1 cellular context compared by ENCODE assay signal in the genomic region with DNA sequence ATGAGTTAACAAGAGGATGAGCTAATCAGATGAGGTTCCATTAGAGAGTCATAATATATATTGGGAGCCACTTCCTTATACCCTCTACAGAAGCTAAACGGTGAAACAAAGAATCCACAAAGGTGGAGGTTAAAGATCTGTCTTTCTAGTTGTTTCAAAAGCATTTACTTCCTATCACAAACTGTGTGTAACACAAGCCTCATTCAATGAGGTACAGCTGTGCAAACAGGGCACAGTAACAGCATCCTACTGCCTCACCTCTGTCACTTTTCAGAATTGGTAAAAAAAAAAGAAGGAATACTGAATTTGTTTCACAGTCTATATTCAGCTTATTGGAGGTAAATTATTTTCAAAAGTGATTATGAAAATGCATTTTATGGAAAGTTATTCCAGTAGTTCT.
TF ChIP-seq lines count a peak whose summit lies in the region.

No MANE protein-coding gene starts in this region.

TF ChIP-seq in GM12878, 131 proteins besides CTCF, POLR2A, EP300 and RAD21 (continued from another document):
- TF ChIP-seq BCL11A (IDR thresholded peaks at IDR 0.05; ENCODE audit: low read depth, low read length) (no peak), PBX3 (IDR thresholded peaks at IDR 0.05; ENCODE audit: insufficient replicate concordance, low read depth, low read length) (no peak), SIN3A (IDR thresholded peaks at IDR 0.05; ENCODE audit: low read depth, low read length) (no peak), IKZF1 (conservative IDR thresholded peaks at IDR 0.05) (no peak), RFX5 (IDR thresholded peaks at IDR 0.05; ENCODE audit: low read depth, low read length) (no peak), ZSCAN29 (IDR thresholded peaks at IDR 0.05) (no peak), NFYA (IDR thresholded peaks at IDR 0.05; ENCODE audit: borderline replicate concordance, low read depth, low read length) (no peak), EZH2 (IDR thresholded peaks at IDR 0.05; ENCODE audit: borderline replicate concordance, control insufficient read depth, low read depth, low read length) (no peak), CUX1 (IDR thresholded peaks at IDR 0.05; ENCODE audit: insufficient replicate concordance, low read depth, low read length) (no peak), SREBF1 (IDR thresholded peaks at IDR 0.05; ENCODE audit: low read length) (no peak), MEF2B (IDR thresholded peaks at IDR 0.05; ENCODE audit: partially characterized antibody, poor library complexity, severe bottlenecking) (no peak), ZNF384 (IDR thresholded peaks at IDR 0.05; ENCODE audit: borderline replicate concordance, low read depth, low read length) (no peak)
